Comparison of ENCODE assay signal across 22 cellular contexts in the genomic region with DNA sequence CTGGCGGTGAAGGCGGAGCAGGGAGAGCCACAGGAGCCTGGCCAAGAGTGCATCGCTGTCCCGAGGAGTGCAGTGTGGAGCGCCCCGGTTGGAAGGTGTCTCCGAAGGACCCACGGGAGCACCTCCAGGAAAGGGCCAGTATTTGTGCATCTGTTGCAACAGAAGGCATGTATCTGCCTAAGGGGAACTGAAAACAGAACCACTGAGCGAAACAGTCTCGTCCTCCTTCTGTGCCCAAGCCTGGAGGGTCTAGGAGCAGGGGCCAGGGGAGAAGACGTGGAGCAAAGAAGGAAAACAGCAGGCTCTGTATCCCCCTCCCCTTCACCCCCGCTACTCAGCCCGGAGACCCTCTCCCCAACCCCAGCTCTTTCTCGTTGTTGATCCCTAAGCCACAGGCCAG. TPM values are rescaled to one million over a fixed set of nuclear protein-coding genes. Genes with fewer than 3 reads are reported as not detected.
"Had no signal": no experiment of that assay in that cellular context is flagged by ENCODE, and none has a peak within 500 bp of the region (broad histone marks: within the 10 kb centered on the region; RNA-seq: fewer than 3 reads in every experiment).

No MANE protein-coding gene starts in this region.

- H3K27ac Mint-ChIP-seq: nephron progenitor cell; stimulated activated naive B cell treated with anti-CD40 and anti-IgM and Interleukin-4, amounts not matched to agents 10 μg/mL and 1 μg/mL and 100 μg/mL, for 72 hours had no signal

- H3K36me3 ChIP-seq: ascending aorta, gastrocnemius medialis, heart right ventricle, left ventricle myocardium inferior, sigmoid colon, thoracic aorta, upper lobe of left lung had no signal

- H3K4me1 ChIP-seq: ascending aorta, gastrocnemius medialis, sigmoid colon, upper lobe of left lung had no signal

- H3K4me3 Mint-ChIP-seq: central memory CD8-positive, alpha-beta T cell; nephron progenitor cell; stimulated activated naive B cell treated with anti-CD40 and anti-IgM and Interleukin-4, amounts not matched to agents 10 μg/mL and 1 μg/mL and 100 μg/mL, for 72 hours had no signal

- H3K9me3 ChIP-seq: ascending aorta, gastrocnemius medialis, left ventricle myocardium inferior, sigmoid colon, thoracic aorta, upper lobe of left lung had no signal

- H3K27me3 ChIP-seq: ascending aorta, gastrocnemius medialis, heart right ventricle, sigmoid colon, upper lobe of left lung had no signal

- DNase-seq: activated CD4-positive, alpha-beta T cell treated with anti-CD3 and anti-CD28 coated beads, Interleukin-2, amount 50 U/mL, for 1 hour; activated CD8-positive, alpha-beta memory T cell treated with anti-CD3 and anti-CD28 coated beads, Interleukin-2, amount 50 U/mL, for 48 hours; activated effector memory CD4-positive, alpha-beta T cell treated with Interleukin-2 at 50 U/mL for 16 hours; activated naive CD4-positive, alpha-beta T cell treated with anti-CD3 and anti-CD28 coated beads, Interleukin-2, amount 50 U/mL, for 16 hours; activated T-cell treated with anti-CD3 and anti-CD28 coated beads, Interleukin-2, amount 50 U/mL, for 48 hours; cortex of kidney; effector CD4-positive, alpha-beta T cell; gastrocnemius medialis; heart right ventricle; left ventricle myocardium inferior; mammary epithelial cell; midbrain; nephron progenitor cell; nucleus accumbens; sigmoid colon; stimulated activated CD4-positive, alpha-beta T cell treated with anti-CD3 and anti-CD28 coated beads, Interleukin-4, amount 100 ng/mL, for 24 hours; stimulated activated naive B cell treated with anti-CD40 and anti-IgM and Interleukin-4, amounts not matched to agents 10 μg/mL and 1 μg/mL and 100 μg/mL, for 72 hours had no signal

- H3K36me3 Mint-ChIP-seq: stimulated activated naive B cell treated with anti-CD40 and anti-IgM and Interleukin-4, amounts not matched to agents 10 μg/mL and 1 μg/mL and 100 μg/mL, for 72 hours had no signal

- H3K4me3 ChIP-seq: ascending aorta, gastrocnemius medialis, heart right ventricle, left ventricle myocardium inferior, sigmoid colon, thoracic aorta, upper lobe of left lung had no signal

- H3K27ac ChIP-seq: ascending aorta, gastrocnemius medialis, heart right ventricle, left ventricle myocardium inferior, sigmoid colon, thoracic aorta, upper lobe of left lung had no signal

- H3K9me3 Mint-ChIP-seq: central memory CD8-positive, alpha-beta T cell; nephron progenitor cell had no signal

- H3K4me1 Mint-ChIP-seq: central memory CD8-positive, alpha-beta T cell; nephron progenitor cell had no signal

RNA-seq across cellular contexts. Expression of a gene that starts 5.3 kb away (rescaled TPM):
- total RNA-seq: ascending aorta, gastrocnemius medialis, kidney epithelial cell, mammary epithelial cell, sigmoid colon, thoracic aorta, upper lobe of left lung had no signal
